In genomic region chr6:44086931-44087574, GRCh38 we compare ENCODE assay signal across 11 cellular contexts. TPM values are rescaled to one million over a fixed set of nuclear protein-coding genes. Genes with fewer than 3 reads are reported as not detected.
A peak's percentile ranks its signal among the peaks of the same experiment; 100 is the strongest.
DNase-seq lines count a peak whose midpoint lies in the region; ATAC-seq and TF ChIP-seq lines count a peak whose summit lies in the region.
"Had no signal": no experiment of that assay in that cellular context is flagged by ENCODE, and none has a peak within 500 bp of the region (broad histone marks: within the 10 kb centered on the region; RNA-seq: fewer than 3 reads in every experiment).

No MANE protein-coding gene starts in this region.

- H3K27me3 ChIP-seq in heart left ventricle, result no peaks in the 10 kb centered on the region

- intact Hi-C loops in heart left ventricle (cut with DNase I), result no loop called here
- intact Hi-C loops in sciatic nerve (cut with DNase I), result no loop called here

- H3K27ac ChIP-seq in RWPE1, result peak overlapping the region; percentile 52
- H3K27ac ChIP-seq in heart left ventricle, result peak overlapping the region in 1 of 12 donors; percentile 30
- H3K27ac ChIP-seq: HL-60 had no signal

- no peak for TF ChIP-seq POLR2A in heart left ventricle (IDR thresholded peaks at IDR 0.05)

- no peaks in the 10 kb centered on the region for H3K36me3 ChIP-seq in heart left ventricle

- peak; percentile 58 for DNase-seq in DMS53 (lab: John Stamatoyannopoulos, UW)
- no peak for DNase-seq in DMS53 treated with DMSO at 0.1 percent for 48 hours (lab: John Stamatoyannopoulos, UW; ENCODE audit: unreplicated experiment)
- no peak for DNase-seq in RWPE1 (ENCODE audit: low spot score)
- DNase-seq in heart left ventricle, result peak in 4 of 5 donors; percentile 46 to 76 (median 72)
- no peak for DNase-seq in sciatic nerve (ENCODE audit: low spot score)
- no peak for DNase-seq in GDM1 (lab: John Stamatoyannopoulos, UW)
- DNase-seq: foreskin melanocyte, T-helper 17 cell had no signal

- TF ChIP-seq CTCF in RWPE1 (conservative IDR thresholded peaks at IDR 0.05; ENCODE audit: low read depth) (no peak), heart left ventricle (IDR thresholded peaks at IDR 0.05) (no peak)

- H3K9me3 ChIP-seq in heart left ventricle, result no peaks in the 10 kb centered on the region

- CTCF ChIA-PET in RWPE1 (lab: Yijun Ruan, JAX), result interaction anchor here (0.6 to 1.2 kb wide), 2 partner anchors 317 to 373 kb away, joined by 3 to 4 read pairs; no protein-coding TSS in a partner anchor

- H3K4me1 ChIP-seq in heart left ventricle, result peaks cover 0 to 29% (median 4%) of the 10 kb centered on the region in 12 donors

- 51 to 65% (median 62%) methylated on average over 9 of the region's 9 CpGs for WGBS in heart left ventricle, 4 donors

- POLR2A ChIA-PET in RWPE1 (lab: Yijun Ruan, JAX; ENCODE audit: low non-redundant PET), result interaction anchor here (0.7 to 0.9 kb wide), 2 partner anchors 62 to 316 kb away, joined by 3 read pairs; no protein-coding TSS in a partner anchor

- ATAC-seq in heart left ventricle, result peak in 3 of 4 donors; percentile 33 to 52 (median 52)
- ATAC-seq in sciatic nerve, result peak; percentile 23
- ATAC-seq in HG03439 (IDR thresholded peaks at IDR 0.05; ENCODE audit: unreplicated experiment), result no peak
- ATAC-seq in HG03045 (IDR thresholded peaks at IDR 0.05; ENCODE audit: unreplicated experiment), result no peak
- ATAC-seq: T-helper 17 cell had no signal

- H3K4me3 ChIP-seq in heart left ventricle, result no peak overlapping the region

RNA-seq across cellular contexts. Expression of gene MRPL14, which starts 40.2 kb away (rescaled TPM):
- 10 to 100 TPM; 35.3 to 60.2 (median 44.1) TPM for total RNA-seq in heart left ventricle
- 10 to 100 TPM; 40.5 to 72.9 TPM for polyA plus RNA-seq in heart left ventricle
- 21.8 TPM for total RNA-seq in sciatic nerve

RNA-seq across cellular contexts. Expression of gene TMEM63B, which starts 40.3 kb away (rescaled TPM):
- total RNA-seq in heart left ventricle, result 10 to 100 TPM; 36.2 to 52.9 (median 43.0) TPM
- 10 to 100 TPM; 26.2 to 37.0 TPM for polyA plus RNA-seq in heart left ventricle
- total RNA-seq in sciatic nerve, result 38.0 TPM

Comparison
In these comparisons a context has a peak if more than half of its experiments do, and no peak if none do; other contexts are left out.
1. DNase-seq: peak in DMS53 (single experiment) and heart left ventricle (4 of 5); none in DMS53 treated with DMSO at 0.1 percent for 48 hours (single experiment), RWPE1 (single experiment), sciatic nerve (single experiment) and GDM1 (single experiment).
2. ATAC-seq: peak in heart left ventricle (3 of 4) and sciatic nerve (single experiment); none in HG03439 (single experiment) and HG03045 (single experiment).